Comparison of ENCODE assay signal across 25 cellular contexts in genomic region chr5:174245506-174245905, GRCh38.
"Had no signal": no experiment of that assay in that cellular context is flagged by ENCODE, and none has a peak within 500 bp of the region (broad histone marks: within the 10 kb centered on the region; RNA-seq: fewer than 3 reads in every experiment).

No MANE protein-coding gene starts in this region.

- H3K9me3 ChIP-seq: testis, transverse colon had no signal

- H3K4me3 Mint-ChIP-seq: activated naive CD8-positive, alpha-beta T cell; naive thymus-derived CD4-positive, alpha-beta T cell; neural crest cell had no signal

- H2AFZ ChIP-seq: parathyroid adenoma had no signal

- H3K27me3 ChIP-seq: testis, transverse colon had no signal

- H3K79me2 ChIP-seq: parathyroid adenoma had no signal

- H3K9me3 Mint-ChIP-seq: neural crest cell had no signal

- H3K27ac ChIP-seq: gastroesophageal sphincter, parathyroid adenoma, spleen, testis, transverse colon, VCaP had no signal

- H3K4me3 ChIP-seq: gastroesophageal sphincter, spleen, testis, transverse colon had no signal

- H3K36me3 Mint-ChIP-seq: activated naive CD8-positive, alpha-beta T cell had no signal

- H3K27ac Mint-ChIP-seq: activated naive CD8-positive, alpha-beta T cell; naive thymus-derived CD4-positive, alpha-beta T cell had no signal

- ATAC-seq: gastroesophageal sphincter; left cardiac atrium; left ventricle myocardium superior; naive thymus-derived CD4-positive, alpha-beta T cell; right cardiac atrium had no signal

- H3K9ac ChIP-seq: parathyroid adenoma had no signal

- H3K4me1 Mint-ChIP-seq: naive thymus-derived CD4-positive, alpha-beta T cell; neural crest cell had no signal

- H3K36me3 ChIP-seq: gastroesophageal sphincter, spleen, transverse colon had no signal

- DNase-seq: activated CD4-positive, alpha-beta T cell treated with anti-CD3 and anti-CD28 coated beads for 4 hours; activated CD4-positive, alpha-beta T cell treated with anti-CD3 and anti-CD28 coated beads, Interleukin-2, amount 50 U/mL, for 4 hours; activated effector memory CD4-positive, alpha-beta T cell treated with Interleukin-2 at 50 U/mL for 16 hours; activated naive CD4-positive, alpha-beta T cell treated with Interleukin-2 at 50 U/mL for 16 hours; activated T-cell treated with anti-CD3 and anti-CD28 coated beads for 4 hours; anterior cingulate cortex; caudate nucleus; cortex of kidney; hippocampal formation; left cardiac atrium; left ventricle myocardium superior; midbrain; naive thymus-derived CD4-positive, alpha-beta T cell; occipital lobe; right cardiac atrium; spleen; stimulated activated naive CD4-positive, alpha-beta T cell; T-helper 9 cell; testis; transverse colon had no signal

- H3K4me1 ChIP-seq: gastroesophageal sphincter, parathyroid adenoma, spleen, testis, transverse colon had no signal
